Comparison of ENCODE assay signal across 11 cellular contexts in genomic region chr9:93108301-93109041, GRCh38. TPM values are rescaled to one million over a fixed set of nuclear protein-coding genes. Genes with fewer than 3 reads are reported as not detected.
A peak's percentile ranks its signal among the peaks of the same experiment; 100 is the strongest.
DNase-seq lines count a peak whose midpoint lies in the region; ATAC-seq, FAIRE-seq and TF ChIP-seq lines count a peak whose summit lies in the region.
"Had no signal": no experiment of that assay in that cellular context is flagged by ENCODE, and none has a peak within 500 bp of the region (broad histone marks: within the 10 kb centered on the region; RNA-seq: fewer than 3 reads in every experiment).

No MANE protein-coding gene starts in this region.

- H3K9me3 Mint-ChIP-seq in activated naive CD8-positive, alpha-beta T cell treated with anti-CD3 and anti-CD28 coated beads, Interleukin-2, amount 50 U/mL, for 24 hours: peaks cover 2% of the 10 kb centered on the region

- TF ChIP-seq CTCF in D721Med (IDR thresholded peaks at IDR 0.05; ENCODE audit: insufficient read depth, missing control alignments) (no peak), Peyer's patch (IDR thresholded peaks at IDR 0.05) (no peak), ovary (IDR thresholded peaks at IDR 0.05) (no peak)

- no peak overlapping the region for H3K4me3 ChIP-seq in Peyer's patch
- H3K4me3 ChIP-seq in ovary: no peak overlapping the region

- no peaks in the 10 kb centered on the region for H3K27me3 Mint-ChIP-seq in activated naive CD8-positive, alpha-beta T cell treated with anti-CD3 and anti-CD28 coated beads, Interleukin-2, amount 50 U/mL, for 24 hours

- H3K9me3 ChIP-seq in Peyer's patch (peaks cover 0 to 3% (median 0%) of the 10 kb centered on the region in 4 donors), ovary (no peaks in the 10 kb centered on the region)

- TF ChIP-seq EP300 in ovary (IDR thresholded peaks at IDR 0.05): no peak

- H3K36me3 ChIP-seq in Peyer's patch (peaks cover 0 to 47% (median 0%) of the 10 kb centered on the region in 3 donors), ovary (no peaks in the 10 kb centered on the region)

- H3K27me3 ChIP-seq in Peyer's patch: no peaks in the 10 kb centered on the region
- no peaks in the 10 kb centered on the region for H3K27me3 ChIP-seq in ovary

- H3K4me1 ChIP-seq in Peyer's patch (no peaks in the 10 kb centered on the region), ovary (ENCODE audit: insufficient read depth) (peaks cover 2% of the 10 kb centered on the region)

- DNase-seq in D721Med (ENCODE audit: insufficient read length, low spot score): peak; percentile 3
- peak in 2 of 3 donors; percentile 41 to 45 for DNase-seq in Peyer's patch
- no peak for DNase-seq in activated naive CD8-positive, alpha-beta T cell treated with anti-CD3 and anti-CD28 coated beads, Interleukin-2, amount 50 U/mL, for 24 hours
- DNase-seq in ovary: peak; percentile 6 to 29 (median 24)
- no peak for DNase-seq in NCI-H226
- no peak for DNase-seq in GM19240 (ENCODE audit: insufficient read length, low spot score)
- DNase-seq: activated gamma-delta T cell, NCI-H1048 had no signal

- no peak for TF ChIP-seq POLR2A in Peyer's patch (IDR thresholded peaks at IDR 0.05)
- TF ChIP-seq POLR2A in ovary (IDR thresholded peaks at IDR 0.05): no peak

- 88 to 91% (median 89%) methylated on average over 14 of the region's 14 CpGs for WGBS in ovary, 3 donors

- H3K27ac Mint-ChIP-seq in activated naive CD8-positive, alpha-beta T cell treated with anti-CD3 and anti-CD28 coated beads, Interleukin-2, amount 50 U/mL, for 24 hours: no peak overlapping the region

- no peak overlapping the region for H3K4me3 Mint-ChIP-seq in activated naive CD8-positive, alpha-beta T cell treated with anti-CD3 and anti-CD28 coated beads, Interleukin-2, amount 50 U/mL, for 24 hours

- H3K27ac ChIP-seq in Peyer's patch: no peak overlapping the region
- no peak overlapping the region for H3K27ac ChIP-seq in ovary

- intact Hi-C loops in ovary (cut with DNase I): loop anchor here in 1 of 4 donors (5.0 kb wide), 1 partner anchor 106 kb away; no protein-coding TSS in a partner anchor

- FAIRE-seq in D721Med (lab: Jason Lieb, UNC): no peak

- H3K4me1 Mint-ChIP-seq in activated naive CD8-positive, alpha-beta T cell treated with anti-CD3 and anti-CD28 coated beads, Interleukin-2, amount 50 U/mL, for 24 hours: peaks cover 57% of the 10 kb centered on the region

- peaks cover 27% of the 10 kb centered on the region for H3K36me3 Mint-ChIP-seq in activated naive CD8-positive, alpha-beta T cell treated with anti-CD3 and anti-CD28 coated beads, Interleukin-2, amount 50 U/mL, for 24 hours (ENCODE audit: low read depth)

- peak; percentile 74 for ATAC-seq in activated naive CD8-positive, alpha-beta T cell treated with anti-CD3 and anti-CD28 coated beads, Interleukin-2, amount 50 U/mL, for 24 hours
- ATAC-seq in GM19455 (IDR thresholded peaks at IDR 0.05; ENCODE audit: unreplicated experiment) (no peak), GM19328 (IDR thresholded peaks at IDR 0.05; ENCODE audit: unreplicated experiment) (no peak)

RNA-seq across cellular contexts. Expression of gene CARD19, which starts 12.5 kb away (rescaled TPM):
- total RNA-seq in Peyer's patch (10 to 100 TPM; 34.7 to 74.4 (median 58.9) TPM), ovary (10 to 100 TPM; 34.0 to 50.0 (median 44.7) TPM)
- 10 to 100 TPM in 1 of 2 donors, 1 to 10 TPM in 1; 5.0 to 67.6 TPM for polyA plus RNA-seq in ovary

RNA-seq across cellular contexts. Expression of gene NINJ1, which starts 25.6 kb away (rescaled TPM):
- total RNA-seq in Peyer's patch (10 to 100 TPM; 47.0 to 56.8 (median 54.5) TPM), ovary (10 to 100 TPM; 35.2 to 75.2 (median 40.6) TPM)
- 10 to 100 TPM in 1 of 2 donors, 1 to 10 TPM in 1; 7.5 to 46.1 TPM for polyA plus RNA-seq in ovary

RNA-seq across cellular contexts. Expression of gene SUSD3, which starts 50.0 kb away (rescaled TPM):
- total RNA-seq in Peyer's patch (10 to 100 TPM in 1 of 4 donors, 1 to 10 TPM in 3; 5.5 to 21.5 (median 7.9) TPM), ovary (10 to 100 TPM; 30.5 to 66.1 (median 42.4) TPM)
- polyA plus RNA-seq in ovary: 10 to 100 TPM in 1 of 2 donors, 1 to 10 TPM in 1; 9.6 to 42.5 TPM
- total RNA-seq: osteocyte had no signal

Comparison
In these comparisons a context has a peak if more than half of its experiments do, and no peak if none do; other contexts are left out.
1. DNase-seq: peak in D721Med (single experiment), Peyer's patch (2 of 3) and ovary (5 of 5); none in activated naive CD8-positive, alpha-beta T cell treated with anti-CD3 and anti-CD28 coated beads, Interleukin-2, amount 50 U/mL, for 24 hours (single experiment), NCI-H226 (single experiment) and GM19240 (single experiment).